8 cellular contexts compared by ENCODE assay signal in genomic region chr6:29792123-29793035, GRCh38. TPM values are rescaled to one million over a fixed set of nuclear protein-coding genes. Genes with fewer than 3 reads are reported as not detected.
DNase-seq lines count a peak whose midpoint lies in the region; ATAC-seq, FAIRE-seq and TF ChIP-seq lines count a peak whose summit lies in the region.

No MANE protein-coding gene starts in this region.

- POLR2A ChIA-PET in GM12878 (lab: Charles Lee) = no interaction called here

- SMC1A ChIA-PET in GM12878 (lab: Charles Lee; ENCODE audit: uncharacterized antibody, unreplicated experiment) = no interaction called here

- H3K4me2 ChIP-seq in GM12878 (ENCODE audit: control insufficient read depth, insufficient read depth) = peak overlapping the region; percentile 77

- WGBS in GM12878 (ENCODE audit: insufficient coverage, insufficient replicate concordance, low lambda C conversion rate, missing lambda C conversion rate) = 5% methylated on average over 73 of the region's 79 CpGs

- no peaks in the 10 kb centered on the region for H3K79me2 ChIP-seq in GM12878 (ENCODE audit: control insufficient read depth, insufficient read depth, low read length)

- H3K4me3 ChIP-seq in GM12878 (peak overlapping the region; percentile 64), iPS-18c (ENCODE audit: insufficient read depth, low read depth, low read length) (peak overlapping the region; percentile 62), skin epidermis (peak overlapping the region; percentile 39 to 59 (median 50))

- no peaks in the 10 kb centered on the region for H4K20me1 ChIP-seq in GM12878 (ENCODE audit: control insufficient read depth, insufficient read depth)

- CTCF ChIA-PET in GM12878 (lab: Yijun Ruan, JAX) = interaction anchor here (1.3 kb wide), 1 partner anchor 55 kb away, joined by 4 read pairs; no protein-coding TSS in a partner anchor

- TF ChIP-seq POLR2A in GM12878 (IDR thresholded peaks at IDR 0.05; ENCODE audit: low read depth, low read length) = no peak

- BruUV-seq in GM12878 (replicated peaks; lab: Mats Ljungman, UMichigan) = no TSS peak

- peaks cover 4 to 9% of the 10 kb centered on the region in 2 experiments; a peak in 3 of 4 replicates for H3K27me3 ChIP-seq in GM12878 (replicated peaks in 1 of 2; ENCODE audit: control insufficient read depth in 2 of 2, insufficient read depth in 2 of 2, low read length in 1 of 2)

- H3K4me1 ChIP-seq in GM12878 (ENCODE audit: control insufficient read depth, insufficient read depth, low read length) = 0 out of 2 replicates have a peak, but pooled peaks cover 3% of the 10 kb centered on the region

- H3K27ac ChIP-seq in GM12878 (ENCODE audit: control insufficient read depth, insufficient read depth) = no peak overlapping the region
- peak overlapping the region in 18 of 21 experiments; percentile 27 to 87 (median 66) for H3K27ac ChIP-seq in skin epidermis

- peak; percentile 45 for TF ChIP-seq CTCF in GM12873 (IDR thresholded peaks at IDR 0.05; ENCODE audit: insufficient read depth, low read depth, low read length, missing control alignments)
- peak; percentile 25 to 51 (median 34); a peak in 4 of 6 replicates for TF ChIP-seq CTCF in GM12878 (IDR thresholded peaks at IDR 0.05 in 2 of 3, conservative IDR thresholded peaks at IDR 0.05 in 1 of 3; ENCODE audit: control insufficient read depth in 2 of 3, extremely low read depth in 1 of 3, insufficient read depth in 1 of 3, low read depth in 3 of 3, low read length in 3 of 3)

- intact Hi-C loops in GM12878 (cut with micrococcal nuclease; ENCODE audit: unreplicated experiment) = no loop called here

- RAD21 ChIA-PET in GM12878 (lab: Charles Lee; ENCODE audit: unreplicated experiment) = no interaction called here

- DNase-seq in T-helper 2 cell (peak; percentile 52 to 72 (median 64)), GM12878 (ENCODE audit: low read depth, low spot score) (no peak), SW480 (ENCODE audit: low spot score) (no peak)

- in situ Hi-C loops in GM12878 (cut with MboI) = no loop called here

- ATAC-seq in GM12878 (peak; percentile 92), HG03135 (IDR thresholded peaks at IDR 0.05; ENCODE audit: unreplicated experiment) (no peak), HG02938 (IDR thresholded peaks at IDR 0.05; ENCODE audit: unreplicated experiment) (no peak)

- no peak for FAIRE-seq in GM12878 (lab: Jason Lieb, UNC)

- H2AFZ ChIP-seq in GM12878 (ENCODE audit: control insufficient read depth, low read depth, low read length) = peak overlapping the region; percentile 84

- H3K9me3 ChIP-seq in GM12878 (replicated peaks; ENCODE audit: control insufficient read depth, insufficient read depth, low read length) = no peaks in the 10 kb centered on the region; the same call in 2 of the 3 replicates
- peaks cover 2% of the 10 kb centered on the region for H3K9me3 ChIP-seq in iPS-18c (ENCODE audit: control insufficient read depth, insufficient read depth, low read length)

- H3K9ac ChIP-seq in GM12878 (ENCODE audit: control insufficient read depth, insufficient read depth, low read length) = peak overlapping the region; percentile 19; the same call in 1 of the 2 replicates

- TF ChIP-seq EP300 in GM12878 (IDR thresholded peaks at IDR 0.05; ENCODE audit: borderline replicate concordance in 1 of 2, control insufficient read depth in 1 of 2, low read depth in 2 of 2, low read length in 2 of 2) = no peak

- no peaks in the 10 kb centered on the region for H3K36me3 ChIP-seq in GM12878 (ENCODE audit: control insufficient read depth in 2 of 2, insufficient read depth in 2 of 2, low read length in 1 of 2)

- no peak for TF ChIP-seq RAD21 in GM12878 (IDR thresholded peaks at IDR 0.05; ENCODE audit: insufficient read depth, low read depth, low read length)

TF ChIP-seq in GM12878, 131 proteins besides CTCF, POLR2A, EP300 and RAD21:
- TF ChIP-seq CHD4 (IDR thresholded peaks at IDR 0.05) = no peak
- 0 out of 2 replicates have a peak, but pooled peaks have one; percentile 13 for TF ChIP-seq SMC3 (IDR thresholded peaks at IDR 0.05; ENCODE audit: borderline replicate concordance, low read length)
- TF ChIP-seq MEF2B (IDR thresholded peaks at IDR 0.05; ENCODE audit: partially characterized antibody, poor library complexity, severe bottlenecking) = no peak
- peak; percentile 64 for TF ChIP-seq NR2F1 (conservative IDR thresholded peaks at IDR 0.05)
- no peak for TF ChIP-seq BRCA1 (IDR thresholded peaks at IDR 0.05; ENCODE audit: low read depth, low read length)
- TF ChIP-seq PKNOX1 (IDR thresholded peaks at IDR 0.05) = peak; percentile 52
- peak; percentile 50 for TF ChIP-seq IKZF1 (conservative IDR thresholded peaks at IDR 0.05)
- peak; percentile 26; the same call in 1 of the 2 replicates for TF ChIP-seq SPI1 (IDR thresholded peaks at IDR 0.05; ENCODE audit: borderline replicate concordance, insufficient read depth, low read depth, low read length)
- TF ChIP-seq, protein P1, sequence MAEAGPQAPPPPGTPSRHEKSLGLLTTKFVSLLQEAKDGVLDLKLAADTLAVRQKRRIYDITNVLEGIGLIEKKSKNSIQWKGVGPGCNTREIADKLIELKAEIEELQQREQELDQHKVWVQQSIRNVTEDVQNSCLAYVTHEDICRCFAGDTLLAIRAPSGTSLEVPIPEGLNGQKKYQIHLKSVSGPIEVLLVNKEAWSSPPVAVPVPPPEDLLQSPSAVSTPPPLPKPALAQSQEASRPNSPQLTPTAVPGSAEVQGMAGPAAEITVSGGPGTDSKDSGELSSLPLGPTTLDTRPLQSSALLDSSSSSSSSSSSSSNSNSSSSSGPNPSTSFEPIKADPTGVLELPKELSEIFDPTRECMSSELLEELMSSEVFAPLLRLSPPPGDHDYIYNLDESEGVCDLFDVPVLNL (IDR thresholded peaks at IDR 0.05; ENCODE audit: low read depth, low read length) = no peak
TF ChIP-seq in GM12878: peak in this region for 5.

RNA-seq across cellular contexts. Expression of gene HLA-G, which starts 35.2 kb away (rescaled TPM):
- total RNA-seq in GM12878 (2013; cell fraction: nucleolus; rRNA removed) = not detected in 2 replicates
- total RNA-seq in GM12878 (2014; rRNA removed) (not detected in 2 replicates), GM12878 (2014; rRNA removed; fragmentation: Illumina TruSeq; extraction: Trizol) (not detected in 2 replicates), GM12878 (2021) (0.88 and 1.3 TPM in 2 replicates)
- not detected for polyA plus RNA-seq in GM12878 (2011; ENCODE audit: low read depth)
- polyA plus RNA-seq in GM12878 (2011; rRNA removed) (0.06 and 0.31 TPM in 2 replicates), GM12878 (2014; fragmentation: Illumina TruSeq; extraction: Trizol) (not detected in 2 replicates), GM12878 (2014; fragmentation: Nextera tagmentation; extraction: Ambion mirVana) (not detected), GM12878 (2014; rRNA removed) (0.10 TPM in 1 of 2 replicates, not detected in the other), GM12878 (2016; fragmentation: Nextera tagmentation; extraction: Ambion mirVana) (1 to 10 TPM; 2.0 to 2.9 TPM)
- polyA plus RNA-seq in GM12878 (2011; cell fraction: cytosol; rRNA removed) = 0.07 and 0.12 TPM in 2 replicates
- polyA plus RNA-seq in GM12878 (2011; cell fraction: nucleus; rRNA removed) = 0.19 and 0.26 TPM in 2 replicates
- 0.39 and 0.80 TPM in 2 replicates for polyA plus RNA-seq in GM12878 (2012)
- not detected in 2 replicates for polyA minus RNA-seq in GM12878 (2011; rRNA and poly(A)+ RNA removed)
- not detected in 2 replicates for polyA minus RNA-seq in GM12878 (2011; cell fraction: cytosol; rRNA and poly(A)+ RNA removed)
- polyA minus RNA-seq in GM12878 (2011; cell fraction: nucleus; rRNA and poly(A)+ RNA removed) = not detected in 2 replicates

Comparison
In these comparisons a context has a peak if more than half of its experiments do, and no peak if none do; other contexts are left out.
1. DNase-seq: peak in T-helper 2 cell (5 of 5); none in GM12878 (single experiment) and SW480 (single experiment).
2. Peak in every context shown above with its lines, with median percentiles within 50 percentile points of each other: H3K4me3 ChIP-seq.